In genomic region chr2:105655244-105655643, GRCh38 we compare ENCODE assay signal across 26 cellular contexts.
DNase-seq lines count a peak whose midpoint lies in the region; ATAC-seq, FAIRE-seq and TF ChIP-seq lines count a peak whose summit lies in the region.
"Had no signal": no experiment of that assay in that cellular context is flagged by ENCODE, and none has a peak within 500 bp of the region (broad histone marks: within the 10 kb centered on the region; RNA-seq: fewer than 3 reads in every experiment).

No MANE protein-coding gene starts in this region.

- TF ChIP-seq RAD21 in HepG2 (CRISPR knock-in tag; IDR thresholded peaks at IDR 0.05) (no peak), K562 (CRISPR knock-in tag; conservative IDR thresholded peaks at IDR 0.05 in 1 of 2, IDR thresholded peaks at IDR 0.05 in 1 of 2) (no peak)

- H3K36me3 ChIP-seq in HepG2 (replicated peaks in 1 of 2; ENCODE audit: control insufficient read depth in 1 of 2, insufficient read depth in 2 of 2, low read length in 2 of 2) = no peaks in the 10 kb centered on the region
- no peaks in the 10 kb centered on the region for H3K36me3 ChIP-seq in right lobe of liver
- no peaks in the 10 kb centered on the region for H3K36me3 ChIP-seq in K562 (ENCODE audit: control insufficient read depth, insufficient read depth, low read length)
- H3K36me3 ChIP-seq in spleen = no peaks in the 10 kb centered on the region
- no peaks in the 10 kb centered on the region for H3K36me3 ChIP-seq in right atrium auricular region
- H3K36me3 ChIP-seq: BLaER1 treated with 17β-estradiol and CSF1 and Interleukin-3, amounts not matched to agents 10 nM and 100 nM; SJSA1 had no signal

- no peaks in the 10 kb centered on the region for H3K9me1 ChIP-seq in K562 (ENCODE audit: control insufficient read depth, insufficient read depth, low read length)

- CTCF ChIA-PET in HepG2 (lab: Yijun Ruan, JAX; ENCODE audit: low intra/inter-chr PET ratio, low total read pairs) (no interaction called here), K562 (lab: Yijun Ruan, JAX; ENCODE audit: low intra/inter-chr PET ratio) (no interaction called here)

- POLR2A ChIA-PET in HepG2 (lab: Yijun Ruan, JAX) (no interaction called here), K562 (lab: Yijun Ruan, JAX) (interaction anchor here (0.6 to 1.8 kb wide), 2 partner anchors 15 to 38 kb away, joined by 3 to 4 read pairs; no protein-coding TSS in a partner anchor)

- H3K27ac ChIP-seq in HepG2 (ENCODE audit: extremely low read length, insufficient read depth, low read length) (no peak overlapping the region), right lobe of liver (no peak overlapping the region), K562 (ENCODE audit: extremely low read depth, low read depth, low read length) (no peak overlapping the region), spleen (no peak overlapping the region), right atrium auricular region (no peak overlapping the region)
- H3K27ac ChIP-seq: BLaER1 treated with 17β-estradiol and CSF1 and Interleukin-3, amounts not matched to agents 10 nM and 100 nM; KMS-11; SJSA1 had no signal

- H3K9ac ChIP-seq in HepG2 (ENCODE audit: insufficient read depth, low read depth, low read length) (no peak overlapping the region), K562 (ENCODE audit: insufficient read depth in 1 of 2, low read depth in 2 of 2, low read length in 2 of 2) (no peak overlapping the region)
- H3K9ac ChIP-seq: BLaER1 treated with 17β-estradiol and CSF1 and Interleukin-3, amounts not matched to agents 10 nM and 100 nM; KMS-11 had no signal

- H3K79me2 ChIP-seq in HepG2 (ENCODE audit: insufficient read depth, low read length) (no peaks in the 10 kb centered on the region), K562 (ENCODE audit: control insufficient read depth, insufficient read depth, low read length) (no peaks in the 10 kb centered on the region)

- H3K4me1 ChIP-seq in HepG2 (ENCODE audit: insufficient read depth, low read length) = no peaks in the 10 kb centered on the region
- no peaks in the 10 kb centered on the region for H3K4me1 ChIP-seq in right lobe of liver
- no peaks in the 10 kb centered on the region; a peak in 1 of 5 replicates for H3K4me1 ChIP-seq in K562 (replicated peaks in 1 of 2; ENCODE audit: control insufficient read depth in 2 of 2, insufficient read depth in 2 of 2, low read length in 2 of 2)
- H3K4me1 ChIP-seq in spleen = no peaks in the 10 kb centered on the region
- no peaks in the 10 kb centered on the region for H3K4me1 ChIP-seq in right atrium auricular region
- H3K4me1 ChIP-seq: BLaER1 treated with 17β-estradiol and CSF1 and Interleukin-3, amounts not matched to agents 10 nM and 100 nM had no signal

- no peak overlapping the region for H3K4me3 ChIP-seq in HepG2 (replicated peaks in 1 of 3; ENCODE audit: insufficient read depth in 1 of 3, low read depth in 2 of 3, low read length in 3 of 3)
- H3K4me3 ChIP-seq in right lobe of liver = no peak overlapping the region
- H3K4me3 ChIP-seq in K562 = no peak overlapping the region
- no peak overlapping the region for H3K4me3 ChIP-seq in fibroblast of pulmonary artery (replicated peaks; ENCODE audit: low read depth, low read length)
- H3K4me3 ChIP-seq in spleen = no peak overlapping the region
- H3K4me3 ChIP-seq in right atrium auricular region = no peak overlapping the region
- H3K4me3 ChIP-seq: BLaER1 treated with 17β-estradiol and CSF1 and Interleukin-3, amounts not matched to agents 10 nM and 100 nM; SJSA1 had no signal

- no peak overlapping the region for H2AFZ ChIP-seq in HepG2 (ENCODE audit: low read length)
- no peak overlapping the region for H2AFZ ChIP-seq in K562 (ENCODE audit: low read depth, low read length)

- H3K27me3 ChIP-seq in HepG2 (ENCODE audit: control insufficient read depth in 1 of 2, insufficient read depth in 2 of 2, low read length in 2 of 2) (peaks cover 0 to 11% of the 10 kb centered on the region in 2 experiments; a peak in 2 of 5 replicates), right lobe of liver (peaks cover 0 to 13% of the 10 kb centered on the region in 2 donors), K562 (ENCODE audit: control insufficient read depth in 2 of 2, insufficient read depth in 2 of 2, low read length in 2 of 2) (no peaks in the 10 kb centered on the region), spleen (replicated peaks in 1 of 7) (no peaks in the 10 kb centered on the region), right atrium auricular region (no peaks in the 10 kb centered on the region)
- H3K27me3 ChIP-seq: BLaER1 treated with 17β-estradiol and CSF1 and Interleukin-3, amounts not matched to agents 10 nM and 100 nM; SJSA1 had no signal

- H3K9me3 ChIP-seq in HepG2 (ENCODE audit: low read length) = no peaks in the 10 kb centered on the region
- H3K9me3 ChIP-seq in right lobe of liver = no peaks in the 10 kb centered on the region
- no peaks in the 10 kb centered on the region for H3K9me3 ChIP-seq in K562 (replicated peaks; ENCODE audit: control insufficient read depth, insufficient read depth, low read depth, low read length)
- no peaks in the 10 kb centered on the region for H3K9me3 ChIP-seq in spleen
- H3K9me3 ChIP-seq in right atrium auricular region = no peaks in the 10 kb centered on the region
- H3K9me3 ChIP-seq: SJSA1 had no signal

- in situ Hi-C loops in HepG2 (cut with HindIII; ENCODE audit: extremely low pct_ligation_motif_present, low pct_unique_long_range_greater_than_20kb) = no loop called here
- in situ Hi-C loops in K562 (cut with MboI) = no loop called here

- no peak for TF ChIP-seq CTCF in HepG2 (CRISPR knock-in tag; IDR thresholded peaks at IDR 0.05)
- no peak for TF ChIP-seq CTCF in right lobe of liver (IDR thresholded peaks at IDR 0.05)
- no peak for TF ChIP-seq CTCF in K562 (IDR thresholded peaks at IDR 0.05 in 2 of 3, conservative IDR thresholded peaks at IDR 0.05 in 1 of 3; ENCODE audit: insufficient read depth in 2 of 3, low read depth in 1 of 3, low read length in 3 of 3)
- TF ChIP-seq CTCF in fibroblast of pulmonary artery (IDR thresholded peaks at IDR 0.05; ENCODE audit: low read length, missing control alignments) = no peak
- TF ChIP-seq CTCF in spleen (IDR thresholded peaks at IDR 0.05 in 8 of 11, conservative IDR thresholded peaks at IDR 0.05 in 3 of 11) = no peak
- no peak for TF ChIP-seq CTCF in right atrium auricular region (IDR thresholded peaks at IDR 0.05)

- intact Hi-C loops in HepG2 (cut with micrococcal nuclease; ENCODE audit: unreplicated experiment) = no loop called here
- intact Hi-C loops in right lobe of liver (cut with DNase I) = no loop called here
- intact Hi-C loops in K562 (cut with micrococcal nuclease) = no loop called here
- intact Hi-C loops in spleen (cut with DNase I; ENCODE audit: low total_unique reads) = no loop called here

- H3K4me2 ChIP-seq in HepG2 (ENCODE audit: low read depth, low read length) = no peak overlapping the region
- no peak overlapping the region for H3K4me2 ChIP-seq in K562 (ENCODE audit: insufficient read depth, low read length)
- H3K4me2 ChIP-seq: BLaER1 treated with 17β-estradiol and CSF1 and Interleukin-3, amounts not matched to agents 10 nM and 100 nM; KMS-11 had no signal

- ATAC-seq in HepG2 = no peak
- no peak for ATAC-seq in right lobe of liver
- no peak for ATAC-seq in K562

- DNase-seq in HepG2 (ENCODE audit: low spot score) (no peak), right lobe of liver (no peak), K562 (ENCODE audit: extremely low read depth in 1 of 4, low spot score in 3 of 4) (no peak), fibroblast of pulmonary artery (ENCODE audit: low read depth) (peak; percentile 47), spleen (no peak), right atrium auricular region (ENCODE audit: low spot score) (no peak), NCI-H2227 treated with DMSO at 0.1 percent for 48 hours (lab: John Stamatoyannopoulos, UW) (no peak)
- DNase-seq: AML-193; CD4-positive, alpha-beta T cell; H7; MM.1S; NCI-H1092 treated with DMSO at 0.1 percent for 48 hours; NCI-H1436; NCI-H187; NCI-H2081 treated with DMSO at 0.1 percent for 48 hours; NCI-H2171; NCI-H446; NCI-H524 treated with DMSO at 0.1 percent for 48 hours; NCI-H82; Right ventricle myocardium superior; RPMI8226 had no signal

- H4K20me1 ChIP-seq in HepG2 (ENCODE audit: insufficient read depth, low read length) (no peaks in the 10 kb centered on the region; the same call in 1 of the 2 replicates), K562 (replicated peaks; ENCODE audit: control insufficient read depth, insufficient read depth, low read length) (no peaks in the 10 kb centered on the region)
- H4K20me1 ChIP-seq: BLaER1 treated with 17β-estradiol and CSF1 and Interleukin-3, amounts not matched to agents 10 nM and 100 nM had no signal

- TF ChIP-seq POLR2A in HepG2 (IDR thresholded peaks at IDR 0.05; ENCODE audit: insufficient read depth in 1 of 2, low read depth in 2 of 2, low read length in 2 of 2) (no peak), right lobe of liver (IDR thresholded peaks at IDR 0.05) (no peak), K562 (conservative IDR thresholded peaks at IDR 0.05) (no peak), spleen (IDR thresholded peaks at IDR 0.05) (no peak)

- no peak for TF ChIP-seq EP300 in HepG2 (IDR thresholded peaks at IDR 0.05; ENCODE audit: low read depth in 2 of 2, low read length in 2 of 2)
- no peak for TF ChIP-seq EP300 in HepG2 (CRISPR knock-in tag; IDR thresholded peaks at IDR 0.05; ENCODE audit: borderline replicate concordance)
- no peak for TF ChIP-seq EP300 in K562 (IDR thresholded peaks at IDR 0.05; ENCODE audit: low read length)

- no peak for FAIRE-seq in HepG2 (lab: Jason Lieb, UNC)
- no peak for FAIRE-seq in K562 (lab: Jason Lieb, UNC)
- FAIRE-seq: D721Med, GM18507 had no signal

- BruUV-seq in HepG2 (replicated peaks; lab: Mats Ljungman, UMichigan) = no TSS peak
- BruUV-seq in K562 (replicated peaks; lab: Mats Ljungman, UMichigan) = no TSS peak

TF ChIP-seq in HepG2, 621 proteins besides CTCF, POLR2A, EP300 and RAD21 (continues in another document):
- TF ChIP-seq NFE2L2 (IDR thresholded peaks at IDR 0.05; ENCODE audit: low read length) = peak; percentile 89

TF ChIP-seq in K562, 482 proteins besides CTCF, POLR2A, EP300 and RAD21 (continues in another document):
- no peak for TF ChIP-seq PCBP2 (IDR thresholded peaks at IDR 0.05; ENCODE audit: low read depth, low read length, poor library complexity, severe bottlenecking)
- TF ChIP-seq JUN (IDR thresholded peaks at IDR 0.05; ENCODE audit: borderline replicate concordance, low read depth, low read length) = no peak
- no peak for TF ChIP-seq JUN (CRISPR knock-in tag; IDR thresholded peaks at IDR 0.05; ENCODE audit: borderline replicate concordance)
- TF ChIP-seq ZNF280A (IDR thresholded peaks at IDR 0.05; ENCODE audit: low read depth, partially characterized antibody) = no peak

Comparison
In these comparisons a context has a peak if more than half of its experiments do, and no peak if none do; other contexts are left out.
1. Of the 241 proteins assayed by ChIP-seq in both HepG2 and K562: peak only in HepG2: none; only in K562: CEBPB, CEBPG, MAFF, MAFG, NFE2 and NFE2L1; in both: none; in neither: 235.